Comparison of ENCODE assay signal across 10 cellular contexts in genomic region chr4:126592088-126592487, GRCh38.
A peak's percentile ranks its signal among the peaks of the same experiment; 100 is the strongest.
DNase-seq lines count a peak whose midpoint lies in the region; ATAC-seq and TF ChIP-seq lines count a peak whose summit lies in the region.
"Had no signal": no experiment of that assay in that cellular context is flagged by ENCODE, and none has a peak within 500 bp of the region (broad histone marks: within the 10 kb centered on the region; RNA-seq: fewer than 3 reads in every experiment).

No MANE protein-coding gene starts in this region.

- H3K4me3 ChIP-seq in GM23248, result no peak overlapping the region
- H3K4me3 ChIP-seq in fibroblast of lung (replicated peaks in 1 of 4; ENCODE audit: control extremely low read depth in 1 of 4, insufficient read depth in 1 of 4, low read depth in 3 of 4, low read length in 4 of 4), result no peak overlapping the region
- no peak overlapping the region for H3K4me3 ChIP-seq in neuronal stem cell (ENCODE audit: low read length in 2 of 2)
- no peak overlapping the region for H3K4me3 ChIP-seq in stomach
- H3K4me3 ChIP-seq: prostate gland had no signal

- peak; percentile 35 to 45 for TF ChIP-seq CTCF in fibroblast of lung (conservative IDR thresholded peaks at IDR 0.05 in 1 of 2, IDR thresholded peaks at IDR 0.05 in 1 of 2; ENCODE audit: low read depth in 1 of 2, low read length in 2 of 2)
- peak in 1 of 7 experiments; percentile 6 for TF ChIP-seq CTCF in stomach (IDR thresholded peaks at IDR 0.05)

- in situ Hi-C loops in GM23248 (cut with MboI), result no loop called here

- no peak overlapping the region for H2BK12ac ChIP-seq in neuronal stem cell (ENCODE audit: low read length)

- H3K36me3 ChIP-seq in GM23248 (ENCODE audit: low read depth) (no peaks in the 10 kb centered on the region), fibroblast of lung (ENCODE audit: control insufficient read depth, insufficient read depth, low read length) (no peaks in the 10 kb centered on the region), neuronal stem cell (replicated peaks in 1 of 2; ENCODE audit: control insufficient read depth in 2 of 2, insufficient read depth in 2 of 2, low read length in 2 of 2) (no peaks in the 10 kb centered on the region), stomach (no peaks in the 10 kb centered on the region)
- H3K36me3 ChIP-seq: prostate gland had no signal

- no peak overlapping the region for H4K91ac ChIP-seq in neuronal stem cell (ENCODE audit: low read depth, low read length, poor library complexity)

- intact Hi-C loops in stomach (cut with DNase I; ENCODE audit: low total_unique reads), result no loop called here

- H3K79me1 ChIP-seq in neuronal stem cell (ENCODE audit: low read depth, low read length), result no peaks in the 10 kb centered on the region

- no peak overlapping the region for H2BK5ac ChIP-seq in neuronal stem cell (ENCODE audit: low read length)

- H3K14ac ChIP-seq in neuronal stem cell (ENCODE audit: low read length), result no peak overlapping the region

- no peaks in the 10 kb centered on the region for H3K9me3 ChIP-seq in GM23248 (ENCODE audit: low read depth)
- H3K9me3 ChIP-seq in fibroblast of lung (ENCODE audit: control insufficient read depth, insufficient read depth, low read depth, low read length), result no peaks in the 10 kb centered on the region
- H3K9me3 ChIP-seq in neuronal stem cell (replicated peaks in 1 of 2; ENCODE audit: control insufficient read depth in 2 of 2, insufficient read depth in 1 of 2, low read depth in 1 of 2, low read length in 2 of 2), result peaks cover 0 to 2% of the 10 kb centered on the region in 2 donors
- peaks cover 0 to 2% (median under 1%) of the 10 kb centered on the region in 4 donors for H3K9me3 ChIP-seq in stomach
- H3K9me3 ChIP-seq: prostate gland had no signal

- H4K8ac ChIP-seq in neuronal stem cell (ENCODE audit: low read depth, low read length), result no peak overlapping the region

- no peak overlapping the region for H2BK120ac ChIP-seq in neuronal stem cell (ENCODE audit: low read depth, low read length)

- no peak overlapping the region for H2AK5ac ChIP-seq in neuronal stem cell (ENCODE audit: low read depth, low read length)

- H3K27me3 ChIP-seq in GM23248 (replicated peaks; ENCODE audit: insufficient read depth) (no peaks in the 10 kb centered on the region), fibroblast of lung (ENCODE audit: control insufficient read depth, insufficient read depth, low read length) (no peaks in the 10 kb centered on the region), neuronal stem cell (ENCODE audit: control insufficient read depth in 3 of 3, insufficient read depth in 3 of 3, low read depth in 1 of 3, low read length in 3 of 3) (no peaks in the 10 kb centered on the region), stomach (no peaks in the 10 kb centered on the region)

- no peak for TF ChIP-seq EP300 in stomach (IDR thresholded peaks at IDR 0.05)

- H2AFZ ChIP-seq in GM23248 (no peak overlapping the region; the same call in 1 of the 2 replicates), fibroblast of lung (ENCODE audit: low read length) (no peak overlapping the region), neuronal stem cell (ENCODE audit: low read length) (peak overlapping the region; percentile 56)

- H4K20me1 ChIP-seq in GM23248 (ENCODE audit: insufficient read depth), result no peaks in the 10 kb centered on the region
- no peaks in the 10 kb centered on the region for H4K20me1 ChIP-seq in fibroblast of lung (ENCODE audit: control insufficient read depth, extremely low read depth, insufficient read depth, low read length)

- H3K9me2 ChIP-seq in GM23248 (ENCODE audit: insufficient read depth), result no peaks in the 10 kb centered on the region

- no peaks in the 10 kb centered on the region for H3K79me2 ChIP-seq in GM23248 (ENCODE audit: insufficient read depth)
- no peaks in the 10 kb centered on the region for H3K79me2 ChIP-seq in fibroblast of lung (ENCODE audit: control insufficient read depth, insufficient read depth, low read length)

- no peak overlapping the region for H3K23ac ChIP-seq in neuronal stem cell (ENCODE audit: low read depth, low read length, poor library complexity)

- DNase-seq in GM23248, result peak; percentile 18
- DNase-seq in RPMI7951 (ENCODE audit: low read depth), result peak; percentile 24
- peak; percentile 22 to 23 for DNase-seq in fibroblast of lung (ENCODE audit: low read depth in 2 of 2)
- DNase-seq in neuronal stem cell (ENCODE audit: low spot score), result no peak
- DNase-seq in stomach, result no peak
- DNase-seq: activated naive CD8-positive, alpha-beta T cell treated with anti-CD3 and anti-CD28 coated beads, Interleukin-2, amount 10 ng/mL, durations not matched to agents 7 days and 5 days; NCI-H446 treated with DMSO at 0.1 percent for 48 hours had no signal

- H3K4me2 ChIP-seq in GM23248 (ENCODE audit: unreplicated experiment) (no peak overlapping the region), fibroblast of lung (ENCODE audit: extremely low read depth, insufficient read depth, low read length) (no peak overlapping the region), neuronal stem cell (ENCODE audit: insufficient read depth, low read length, poor library complexity, severe bottlenecking) (no peak overlapping the region)

- H2BK15ac ChIP-seq in neuronal stem cell (ENCODE audit: low read length), result no peak overlapping the region

- 64 to 65% methylated on average over 3 of the region's 3 CpGs for WGBS in GM23248 (ENCODE audit: low coverage in 1 of 2, low lambda C conversion rate in 2 of 2, missing lambda C conversion rate in 2 of 2), 2 experiments
- no CpG with 5 or more reads among the region's 3 CpGs for WGBS in neuronal stem cell (ENCODE audit: extremely low coverage in 2 of 2, insufficient read length in 2 of 2, insufficient replicate concordance in 1 of 2), 2 donors
- WGBS in stomach, 5 donors, result 53 to 68% (median 58%) methylated on average over 3 of the region's 3 CpGs

- H3K27ac ChIP-seq in GM23248 (no peak overlapping the region), fibroblast of lung (ENCODE audit: insufficient read depth, low read length) (no peak overlapping the region), neuronal stem cell (replicated peaks; ENCODE audit: low read length) (no peak overlapping the region), stomach (no peak overlapping the region)
- H3K27ac ChIP-seq: prostate gland had no signal

- no peak for TF ChIP-seq POLR2A in stomach (IDR thresholded peaks at IDR 0.05)

- H3K9ac ChIP-seq in GM23248, result no peak overlapping the region
- no peak overlapping the region for H3K9ac ChIP-seq in fibroblast of lung (ENCODE audit: insufficient read depth, low read length)
- H3K9ac ChIP-seq in neuronal stem cell (ENCODE audit: low read depth, low read length, poor library complexity), result no peak overlapping the region

- no peak overlapping the region for H3K18ac ChIP-seq in neuronal stem cell (ENCODE audit: low read length)

- ATAC-seq in HG02870 (IDR thresholded peaks at IDR 0.05; ENCODE audit: unreplicated experiment) (no peak), HG02610 (IDR thresholded peaks at IDR 0.05; ENCODE audit: unreplicated experiment) (no peak)

- no peaks in the 10 kb centered on the region for H3F3A ChIP-seq in GM23248 (ENCODE audit: insufficient read depth)

- H3K4ac ChIP-seq in neuronal stem cell (ENCODE audit: low read length), result no peak overlapping the region

- H3K4me1 ChIP-seq in GM23248 (ENCODE audit: insufficient read depth) (no peaks in the 10 kb centered on the region), fibroblast of lung (ENCODE audit: control insufficient read depth, extremely low read depth, insufficient read depth, low read length) (no peaks in the 10 kb centered on the region), neuronal stem cell (ENCODE audit: control insufficient read depth in 2 of 2, insufficient read depth in 1 of 2, low read depth in 1 of 2, low read length in 2 of 2) (no peaks in the 10 kb centered on the region), stomach (no peaks in the 10 kb centered on the region)
- H3K4me1 ChIP-seq: prostate gland had no signal

Comparison
In these comparisons a context has a peak if more than half of its experiments do, and no peak if none do; other contexts are left out.
1. DNase-seq: peak in GM23248 (single experiment), RPMI7951 (single experiment) and fibroblast of lung (2 of 2); none in neuronal stem cell (single experiment) and stomach (single experiment).